27 cellular contexts compared by ENCODE assay signal in genomic region chr1:23905461-23906025, GRCh38. TPM values are rescaled to one million over a fixed set of nuclear protein-coding genes. Genes with fewer than 3 reads are reported as not detected.
DNase-seq lines count a peak whose midpoint lies in the region; ATAC-seq, FAIRE-seq and TF ChIP-seq lines count a peak whose summit lies in the region.
"Had no signal": no experiment of that assay in that cellular context is flagged by ENCODE, and none has a peak within 500 bp of the region (broad histone marks: within the 10 kb centered on the region; RNA-seq: fewer than 3 reads in every experiment).

No MANE protein-coding gene starts in this region.

- TF ChIP-seq POLR2A in GM12878 (IDR thresholded peaks at IDR 0.05; ENCODE audit: low read depth, low read length) = no peak

- TF ChIP-seq EP300 in GM12878 (IDR thresholded peaks at IDR 0.05; ENCODE audit: borderline replicate concordance in 1 of 2, control insufficient read depth in 1 of 2, low read depth in 2 of 2, low read length in 2 of 2) = no peak

- H3K4me1 ChIP-seq in OCI-LY3 (ENCODE audit: low read length) = peaks cover 62% of the 10 kb centered on the region
- H3K4me1 ChIP-seq in GM12878 (ENCODE audit: control insufficient read depth, insufficient read depth, low read length) = peaks cover 50% of the 10 kb centered on the region

- SMC1A ChIA-PET in GM12878 (lab: Charles Lee; ENCODE audit: uncharacterized antibody, unreplicated experiment) = interaction anchor here (1.6 to 7.7 kb wide), 3 partner anchors 11 to 95 kb away, joined by 5 to 66 read pairs (median 8); no protein-coding TSS in a partner anchor

- no peak for DNase-seq in stimulated activated naive CD8-positive, alpha-beta T cell treated with anti-CD3 and anti-CD28 coated beads, Interleukin-15, amount 100 ng/mL, for 72 hours
- no peak for DNase-seq in stimulated activated naive CD8-positive, alpha-beta T cell treated with anti-CD3 and anti-CD28 coated beads, Interleukin-15, Interleukin-2, amounts not matched to agents 100 U/mL and 50 U/mL, for 24 hours
- DNase-seq in GM12878 (ENCODE audit: low read depth, low spot score) (no peak), NCI-H1417 treated with DMSO at 0.1 percent for 48 hours (lab: John Stamatoyannopoulos, UW) (no peak), HEK293T (ENCODE audit: extremely low spot score) (no peak)
- DNase-seq: activated T-cell treated with anti-CD3 and anti-CD28 coated beads, Interleukin-2, amount 50 U/mL, for 24 hours; brain microvascular endothelial cell; GDM1; HCEC 1CT; left ventricle myocardium superior; NCI-H1092; NCI-H187; NCI-H2171; NCI-H510A; Peyer's patch; retina; SHP77 treated with DMSO at 0.1 percent for 48 hours; substantia nigra had no signal

- peaks cover 35% of the 10 kb centered on the region for H3K27me3 Mint-ChIP-seq in stimulated activated naive CD8-positive, alpha-beta T cell treated with anti-CD3 and anti-CD28 coated beads, Interleukin-15, amount 100 ng/mL, for 72 hours

- in situ Hi-C loops in GM12878 (cut with MboI) = no loop called here

- H3K4me3 Mint-ChIP-seq in stimulated activated naive CD8-positive, alpha-beta T cell treated with anti-CD3 and anti-CD28 coated beads, Interleukin-15, amount 100 ng/mL, for 72 hours = peak overlapping the region; percentile 14 to 38
- H3K4me3 Mint-ChIP-seq: activated T-cell treated with anti-CD3 and anti-CD28 coated beads, Interleukin-2, amount 50 U/mL, for 24 hours; mesothelial cell of epicardium; naive thymus-derived CD4-positive, alpha-beta T cell; type B pancreatic cell had no signal

- POLR2A ChIA-PET in GM12878 (lab: Charles Lee) = interaction anchor here (1.1 to 2.4 kb wide), 5 partner anchors 11 to 75 kb away, joined by 4 to 16 read pairs (median 6); partner anchors contain the start of genes PNRC2 and SRSF10
- POLR2A ChIA-PET in HEK293T (lab: Yijun Ruan, JAX) = no interaction called here

- H3K9me3 ChIP-seq in OCI-LY3 (ENCODE audit: insufficient read depth, low read length) (no peaks in the 10 kb centered on the region; the same call in 1 of the 2 replicates), GM12878 (replicated peaks; ENCODE audit: control insufficient read depth, insufficient read depth, low read length) (no peaks in the 10 kb centered on the region; the same call in 2 of the 3 replicates)
- H3K9me3 ChIP-seq: Peyer's patch had no signal

- H3K9ac ChIP-seq in OCI-LY3 (ENCODE audit: low read length) = peak overlapping the region; percentile 38; the same call in 1 of the 2 replicates
- H3K9ac ChIP-seq in GM12878 (ENCODE audit: control insufficient read depth, insufficient read depth, low read length) = no peak overlapping the region
- H3K9ac ChIP-seq: BLaER1 treated with 17β-estradiol and CSF1 and Interleukin-3, amounts not matched to agents 10 nM and 100 nM had no signal

- TF ChIP-seq RAD21 in GM12878 (IDR thresholded peaks at IDR 0.05; ENCODE audit: insufficient read depth, low read depth, low read length) = no peak

- H3K27ac ChIP-seq in OCI-LY3 (ENCODE audit: low read length) = peak overlapping the region; percentile 98
- peak overlapping the region; percentile 63 for H3K27ac ChIP-seq in GM12878 (ENCODE audit: control insufficient read depth, insufficient read depth)
- H3K27ac ChIP-seq: BLaER1 treated with 17β-estradiol and CSF1 and Interleukin-3, amounts not matched to agents 10 nM and 100 nM; brain microvascular endothelial cell; epithelial cell of prostate; Peyer's patch had no signal

- H2AFZ ChIP-seq in OCI-LY3 (ENCODE audit: low read depth, low read length) (no peak overlapping the region), GM12878 (ENCODE audit: control insufficient read depth, low read depth, low read length) (no peak overlapping the region)

- H3K4me2 ChIP-seq in OCI-LY3 (ENCODE audit: low read length) = peak overlapping the region; percentile 31
- H3K4me2 ChIP-seq in GM12878 (ENCODE audit: control insufficient read depth, insufficient read depth) = peak overlapping the region; percentile 63
- H3K4me2 ChIP-seq: smooth muscle cell had no signal

- H3K36me3 ChIP-seq in OCI-LY3 (replicated peaks; ENCODE audit: low read depth, low read length) = peaks cover 27% of the 10 kb centered on the region
- peaks cover 0 to 5% of the 10 kb centered on the region in 2 experiments; a peak in 2 of 4 replicates for H3K36me3 ChIP-seq in GM12878 (ENCODE audit: control insufficient read depth in 2 of 2, insufficient read depth in 2 of 2, low read length in 1 of 2)
- H3K36me3 ChIP-seq: brain microvascular endothelial cell, Peyer's patch had no signal

- peaks cover 55% of the 10 kb centered on the region for H3K4me1 Mint-ChIP-seq in stimulated activated naive CD8-positive, alpha-beta T cell treated with anti-CD3 and anti-CD28 coated beads, Interleukin-15, amount 100 ng/mL, for 72 hours

- TF ChIP-seq CTCF in OCI-LY3 (IDR thresholded peaks at IDR 0.05; ENCODE audit: low read depth, low read length) (no peak), GM12878 (IDR thresholded peaks at IDR 0.05 in 2 of 3, conservative IDR thresholded peaks at IDR 0.05 in 1 of 3; ENCODE audit: control insufficient read depth in 2 of 3, extremely low read depth in 1 of 3, insufficient read depth in 1 of 3, low read depth in 3 of 3, low read length in 3 of 3) (no peak)

- BruUV-seq in GM12878 (replicated peaks; lab: Mats Ljungman, UMichigan) = no TSS peak

- H3K27me3 ChIP-seq in OCI-LY3 (ENCODE audit: low read depth, low read length) (no peaks in the 10 kb centered on the region), GM12878 (replicated peaks in 1 of 2; ENCODE audit: control insufficient read depth in 2 of 2, insufficient read depth in 2 of 2, low read length in 1 of 2) (no peaks in the 10 kb centered on the region)

- RAD21 ChIA-PET in GM12878 (lab: Charles Lee; ENCODE audit: unreplicated experiment) = interaction anchor here (2.3 kb wide), 1 partner anchor 11 kb away, joined by 15 read pairs; no protein-coding TSS in a partner anchor

- H3K4me3 ChIP-seq in OCI-LY3 (ENCODE audit: low read length) = no peak overlapping the region
- no peak overlapping the region for H3K4me3 ChIP-seq in GM12878
- H3K4me3 ChIP-seq: BLaER1 treated with 17β-estradiol and CSF1 and Interleukin-3, amounts not matched to agents 10 nM and 100 nM; Peyer's patch; smooth muscle cell had no signal

- CTCF ChIA-PET in GM12878 (lab: Yijun Ruan, JAX) (interaction anchor here (1.5 to 10.5 kb wide), 3 partner anchors 11 to 96 kb away, joined by 6 to 109 read pairs (median 6); no protein-coding TSS in a partner anchor), HEK293T (lab: Yijun Ruan, JAX) (no interaction called here)

- FAIRE-seq in GM12878 (lab: Jason Lieb, UNC) = no peak

- no peak for ATAC-seq in stimulated activated naive CD8-positive, alpha-beta T cell treated with anti-CD3 and anti-CD28 coated beads, Interleukin-15, amount 100 ng/mL, for 72 hours
- ATAC-seq in stimulated activated naive CD8-positive, alpha-beta T cell treated with anti-CD3 and anti-CD28 coated beads, Interleukin-15, Interleukin-2, amounts not matched to agents 100 U/mL and 50 U/mL, for 24 hours = no peak
- ATAC-seq in GM12878 = no peak
- ATAC-seq in GM18502 (IDR thresholded peaks at IDR 0.05; ENCODE audit: poor library complexity, unreplicated experiment) = no peak
- ATAC-seq: left ventricle myocardium superior; naive thymus-derived CD4-positive, alpha-beta T cell had no signal

- H3K79me2 ChIP-seq in OCI-LY3 (ENCODE audit: low read length) = peaks cover 100% of the 10 kb centered on the region
- H3K79me2 ChIP-seq in GM12878 (ENCODE audit: control insufficient read depth, insufficient read depth, low read length) = peaks cover 66% of the 10 kb centered on the region

- 94% methylated on average over 7 of the region's 7 CpGs for WGBS in GM12878 (ENCODE audit: insufficient coverage, insufficient replicate concordance, low lambda C conversion rate, missing lambda C conversion rate)

- H3K9me3 Mint-ChIP-seq in stimulated activated naive CD8-positive, alpha-beta T cell treated with anti-CD3 and anti-CD28 coated beads, Interleukin-15, amount 100 ng/mL, for 72 hours = no peaks in the 10 kb centered on the region
- H3K9me3 Mint-ChIP-seq: activated T-cell treated with anti-CD3 and anti-CD28 coated beads, Interleukin-2, amount 50 U/mL, for 24 hours; mesothelial cell of epicardium; naive thymus-derived CD4-positive, alpha-beta T cell had no signal

- peak overlapping the region; percentile 60 to 71 for H3K27ac Mint-ChIP-seq in stimulated activated naive CD8-positive, alpha-beta T cell treated with anti-CD3 and anti-CD28 coated beads, Interleukin-15, amount 100 ng/mL, for 72 hours
- H3K27ac Mint-ChIP-seq: mesothelial cell of epicardium, type B pancreatic cell had no signal

- H4K20me1 ChIP-seq in OCI-LY3 (ENCODE audit: insufficient read depth, low read length) (peaks cover 33% of the 10 kb centered on the region; the same call in 1 of the 2 replicates), GM12878 (ENCODE audit: control insufficient read depth, insufficient read depth) (no peaks in the 10 kb centered on the region)

- intact Hi-C loops in GM12878 (cut with micrococcal nuclease; ENCODE audit: unreplicated experiment) = no loop called here

RNA-seq across cellular contexts. Expression of gene CNR2, which starts 7.6 kb away (rescaled TPM):
- 18.1 and 19.7 TPM in 2 replicates for total RNA-seq in GM12878 (2013; cell fraction: nucleolus; rRNA removed)
- total RNA-seq in GM12878 (2014; rRNA removed) = 19.2 and 19.8 TPM in 2 replicates
- total RNA-seq in GM12878 (2014; rRNA removed; fragmentation: Illumina TruSeq; extraction: Trizol) = 18.9 and 19.5 TPM in 2 replicates
- 13.6 and 15.1 TPM in 2 replicates for total RNA-seq in GM12878 (2021)
- polyA plus RNA-seq in GM12878 (2011; ENCODE audit: low read depth) = 3.5 TPM
- polyA plus RNA-seq in GM12878 (2011; rRNA removed) = 0.40 and 0.46 TPM in 2 replicates
- 0.45 and 0.52 TPM in 2 replicates for polyA plus RNA-seq in GM12878 (2011; cell fraction: cytosol; rRNA removed)
- 0.38 and 0.54 TPM in 2 replicates for polyA plus RNA-seq in GM12878 (2011; cell fraction: nucleus; rRNA removed)
- 5.1 and 6.4 TPM in 2 replicates for polyA plus RNA-seq in GM12878 (2012)
- polyA plus RNA-seq in GM12878 (2014; fragmentation: Illumina TruSeq; extraction: Trizol) = 12.8 and 13.5 TPM in 2 replicates
- polyA plus RNA-seq in GM12878 (2014; fragmentation: Nextera tagmentation; extraction: Ambion mirVana) = 10 to 100 TPM in 1 of 2 experiments, 1 to 10 TPM in 1; 9.8 to 12.3 TPM
- 10.3 and 11.2 TPM in 2 replicates for polyA plus RNA-seq in GM12878 (2014; rRNA removed)
- polyA plus RNA-seq in GM12878 (2016; fragmentation: Nextera tagmentation; extraction: Ambion mirVana) = 10 to 100 TPM; 11.9 to 12.2 TPM
- 0.59 and 1.1 TPM in 2 replicates for polyA minus RNA-seq in GM12878 (2011; rRNA and poly(A)+ RNA removed)
- polyA minus RNA-seq in GM12878 (2011; cell fraction: cytosol; rRNA and poly(A)+ RNA removed) = 0.21 TPM in 1 of 2 replicates, not detected in the other
- 0.24 and 0.38 TPM in 2 replicates for polyA minus RNA-seq in GM12878 (2011; cell fraction: nucleus; rRNA and poly(A)+ RNA removed)
- total RNA-seq: glomerular endothelial cell, left ventricle myocardium superior, mesothelial cell of epicardium, smooth muscle cell had no signal
- polyA plus RNA-seq: smooth muscle cell had no signal

RNA-seq across cellular contexts. Expression of gene FUCA1, which starts 37.5 kb away (rescaled TPM):
- total RNA-seq in GM12878 (2013; cell fraction: nucleolus; rRNA removed) = 37.5 and 45.4 TPM in 2 replicates
- total RNA-seq in GM12878 (2014; rRNA removed) (53.7 and 59.5 TPM in 2 replicates), GM12878 (2014; rRNA removed; fragmentation: Illumina TruSeq; extraction: Trizol) (51.4 and 54.4 TPM in 2 replicates), GM12878 (2021) (41.3 and 42.4 TPM in 2 replicates)
- polyA plus RNA-seq in GM12878 (2011; ENCODE audit: low read depth) = 40.3 TPM
- polyA plus RNA-seq in GM12878 (2011; rRNA removed) (51.6 and 65.1 TPM in 2 replicates), GM12878 (2014; fragmentation: Illumina TruSeq; extraction: Trizol) (55.9 and 61.5 TPM in 2 replicates), GM12878 (2014; fragmentation: Nextera tagmentation; extraction: Ambion mirVana) (10 to 100 TPM; 33.3 to 41.8 TPM), GM12878 (2014; rRNA removed) (39.6 and 49.9 TPM in 2 replicates), GM12878 (2016; fragmentation: Nextera tagmentation; extraction: Ambion mirVana) (100 to 1,000 TPM; 112 to 117 TPM)
- 31.8 and 33.0 TPM in 2 replicates for polyA plus RNA-seq in GM12878 (2011; cell fraction: cytosol; rRNA removed)
- polyA plus RNA-seq in GM12878 (2011; cell fraction: nucleus; rRNA removed) = 19.2 and 22.0 TPM in 2 replicates
- 39.7 and 51.5 TPM in 2 replicates for polyA plus RNA-seq in GM12878 (2012)
- 29.6 and 35.9 TPM in 2 replicates for polyA minus RNA-seq in GM12878 (2011; rRNA and poly(A)+ RNA removed)
- 10.7 and 11.8 TPM in 2 replicates for polyA minus RNA-seq in GM12878 (2011; cell fraction: cytosol; rRNA and poly(A)+ RNA removed)
- 5.4 and 9.6 TPM in 2 replicates for polyA minus RNA-seq in GM12878 (2011; cell fraction: nucleus; rRNA and poly(A)+ RNA removed)

RNA-seq across cellular contexts. Expression of gene PNRC2, which starts 54.1 kb away (rescaled TPM):
- total RNA-seq in GM12878 (2013; cell fraction: nucleolus; rRNA removed) = 54.9 and 55.6 TPM in 2 replicates
- total RNA-seq in GM12878 (2014; rRNA removed) = 106 and 125 TPM in 2 replicates
- 170 and 171 TPM in 2 replicates for total RNA-seq in GM12878 (2014; rRNA removed; fragmentation: Illumina TruSeq; extraction: Trizol)
- 172 and 178 TPM in 2 replicates for total RNA-seq in GM12878 (2021)
- polyA plus RNA-seq in GM12878 (2011; ENCODE audit: low read depth) = 57.8 TPM
- 155 and 222 TPM in 2 replicates for polyA plus RNA-seq in GM12878 (2011; rRNA removed)
- 71.7 and 76.9 TPM in 2 replicates for polyA plus RNA-seq in GM12878 (2011; cell fraction: cytosol; rRNA removed)
- polyA plus RNA-seq in GM12878 (2011; cell fraction: nucleus; rRNA removed) = 57.3 and 59.5 TPM in 2 replicates
- polyA plus RNA-seq in GM12878 (2012) = 101 and 118 TPM in 2 replicates
- 205 and 249 TPM in 2 replicates for polyA plus RNA-seq in GM12878 (2014; fragmentation: Illumina TruSeq; extraction: Trizol)
- 100 to 1,000 TPM; 135 to 140 TPM for polyA plus RNA-seq in GM12878 (2014; fragmentation: Nextera tagmentation; extraction: Ambion mirVana)
- 105 and 137 TPM in 2 replicates for polyA plus RNA-seq in GM12878 (2014; rRNA removed)
- polyA plus RNA-seq in GM12878 (2016; fragmentation: Nextera tagmentation; extraction: Ambion mirVana) = 100 to 1,000 TPM; 179 to 180 TPM
- 63.1 and 70.4 TPM in 2 replicates for polyA minus RNA-seq in GM12878 (2011; rRNA and poly(A)+ RNA removed)
- 44.5 and 59.6 TPM in 2 replicates for polyA minus RNA-seq in GM12878 (2011; cell fraction: cytosol; rRNA and poly(A)+ RNA removed)
- polyA minus RNA-seq in GM12878 (2011; cell fraction: nucleus; rRNA and poly(A)+ RNA removed) = 25.9 and 26.4 TPM in 2 replicates
